In the genomic region with DNA sequence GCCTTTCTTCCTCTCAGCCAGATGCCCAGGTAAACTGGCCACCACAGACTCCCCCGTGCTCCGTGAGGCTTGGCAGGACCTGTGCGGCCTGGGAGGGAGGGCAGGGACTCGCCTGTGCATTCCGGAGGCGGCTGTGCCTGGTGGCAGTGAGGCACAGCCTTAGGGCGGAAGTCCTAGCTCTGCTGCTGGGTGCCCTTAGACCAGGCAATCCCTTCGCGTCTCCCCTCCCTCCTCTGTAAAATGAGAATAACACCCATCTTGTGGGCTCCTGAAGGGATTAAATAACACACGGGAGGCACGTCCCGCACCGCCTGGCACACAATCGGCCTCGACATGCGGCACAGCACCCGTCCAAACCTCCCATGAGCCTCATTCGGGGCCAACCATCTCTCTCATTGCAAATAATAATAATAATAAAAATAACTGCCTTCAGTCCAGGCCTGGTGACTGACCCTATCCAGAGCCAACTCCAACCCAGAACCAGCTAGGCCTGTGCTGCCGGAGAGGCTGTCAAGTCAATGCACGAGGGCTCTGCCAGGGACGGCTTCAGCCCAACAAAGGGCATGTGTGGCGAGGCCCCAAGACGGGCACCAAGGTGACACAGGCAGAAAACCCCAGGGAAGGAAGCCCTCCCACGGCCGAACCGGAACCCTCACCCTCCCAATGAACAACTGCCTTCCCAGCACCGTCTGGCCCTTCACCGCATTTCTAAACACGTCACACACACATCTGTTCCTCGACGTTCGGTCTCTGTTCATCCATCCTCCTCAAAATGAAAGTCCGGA, we compare ENCODE assay signal across 1 cellular context.
A peak's percentile ranks its signal among the peaks of the same experiment; 100 is the strongest.
TF ChIP-seq lines count a peak whose summit lies in the region.

No MANE protein-coding gene starts in this region.

TF ChIP-seq in HepG2, 621 proteins besides CTCF, POLR2A, EP300 and RAD21:
- TF ChIP-seq AGO2 (optimal IDR thresholded peaks at IDR 0.05; ENCODE audit: low read depth, low read length) (peak; percentile 30), NR3C1 (CRISPR knock-in tag; IDR thresholded peaks at IDR 0.05) (no peak), CREB3 (CRISPR knock-in tag; IDR thresholded peaks at IDR 0.05) (no peak), RBM39 (IDR thresholded peaks at IDR 0.05; ENCODE audit: low read depth, low read length, poor library complexity, severe bottlenecking) (peak; percentile 40), SYNCRIP (IDR thresholded peaks at IDR 0.05; ENCODE audit: insufficient read depth, low read depth, low read length) (no peak), RARA (CRISPR knock-in tag; IDR thresholded peaks at IDR 0.05) (no peak), ZNF136 (CRISPR knock-in tag; IDR thresholded peaks at IDR 0.05; ENCODE audit: low read depth) (no peak), ZSCAN29 (CRISPR knock-in tag; conservative IDR thresholded peaks at IDR 0.05) (no peak), ZFP1 (CRISPR knock-in tag; IDR thresholded peaks at IDR 0.05) (no peak), ZBTB14 (CRISPR knock-in tag; IDR thresholded peaks at IDR 0.05) (no peak), ZBTB3 (CRISPR knock-in tag; IDR thresholded peaks at IDR 0.05; ENCODE audit: borderline replicate concordance, low read depth) (0 out of 2 replicates have a peak, but pooled peaks have one; percentile 3), ZNF629 (CRISPR knock-in tag; conservative IDR thresholded peaks at IDR 0.05) (no peak), MAF1 (CRISPR knock-in tag; IDR thresholded peaks at IDR 0.05; ENCODE audit: borderline replicate concordance) (no peak), ZNF724P (CRISPR knock-in tag; IDR thresholded peaks at IDR 0.05; ENCODE audit: borderline replicate concordance) (no peak), SIX4 (CRISPR knock-in tag; IDR thresholded peaks at IDR 0.05) (no peak), SMAD9 (CRISPR knock-in tag; IDR thresholded peaks at IDR 0.05) (no peak), KLF11 (CRISPR knock-in tag; IDR thresholded peaks at IDR 0.05) (no peak)
- TF ChIP-seq, protein P1, sequence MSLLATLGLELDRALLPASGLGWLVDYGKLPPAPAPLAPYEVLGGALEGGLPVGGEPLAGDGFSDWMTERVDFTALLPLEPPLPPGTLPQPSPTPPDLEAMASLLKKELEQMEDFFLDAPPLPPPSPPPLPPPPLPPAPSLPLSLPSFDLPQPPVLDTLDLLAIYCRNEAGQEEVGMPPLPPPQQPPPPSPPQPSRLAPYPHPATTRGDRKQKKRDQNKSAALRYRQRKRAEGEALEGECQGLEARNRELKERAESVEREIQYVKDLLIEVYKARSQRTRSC (CRISPR knock-in tag; IDR thresholded peaks at IDR 0.05; ENCODE audit: low read depth), result no peak
